ENCODE assay signal across 8 cellular contexts in the genomic region with DNA sequence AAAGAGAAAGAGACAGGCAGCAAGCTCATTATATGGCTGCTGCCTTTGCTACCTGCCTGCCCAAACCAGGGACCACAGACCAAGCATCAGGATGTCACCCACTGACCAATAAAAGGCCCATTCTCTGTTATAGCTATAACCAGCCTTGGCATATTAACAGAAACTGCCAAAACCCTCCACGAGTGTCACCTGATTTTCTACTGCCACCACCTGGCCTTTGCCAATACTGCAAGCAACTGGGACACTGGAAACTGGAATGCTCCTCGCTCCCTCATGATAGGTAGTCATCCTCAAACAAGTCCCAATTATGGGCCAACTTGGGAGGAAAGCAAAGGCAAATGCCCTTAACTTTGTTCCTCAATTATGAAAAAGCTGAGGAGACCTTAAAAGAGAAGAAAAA.
DNase-seq lines count a peak whose midpoint lies in the region; ATAC-seq, FAIRE-seq and TF ChIP-seq lines count a peak whose summit lies in the region.

No MANE protein-coding gene starts in this region.

- no peaks in the 10 kb centered on the region for H3K27me3 ChIP-seq in hepatocyte
- H3K27me3 ChIP-seq in CD8-positive, alpha-beta memory T cell (ENCODE audit: insufficient read depth, low read length, poor library complexity, severe bottlenecking) = no peaks in the 10 kb centered on the region

- TF ChIP-seq CTCF in hepatocyte (IDR thresholded peaks at IDR 0.05; ENCODE audit: poor library complexity) = peak; percentile 33

- H3K4me1 ChIP-seq in hepatocyte (ENCODE audit: insufficient read depth) = no peaks in the 10 kb centered on the region
- H3K4me1 ChIP-seq in CD8-positive, alpha-beta memory T cell (ENCODE audit: insufficient read depth, low read length) = no peaks in the 10 kb centered on the region

- H3K27ac Mint-ChIP-seq in CD8-positive, alpha-beta memory T cell = no peak overlapping the region

- H3K27ac ChIP-seq in hepatocyte = no peak overlapping the region
- no peak overlapping the region for H3K27ac ChIP-seq in CD8-positive, alpha-beta memory T cell (ENCODE audit: low read depth, low read length)

- H3K4me3 Mint-ChIP-seq in CD8-positive, alpha-beta memory T cell = no peak overlapping the region

- no peaks in the 10 kb centered on the region for H3K79me2 ChIP-seq in hepatocyte

- H2AFZ ChIP-seq in hepatocyte = no peak overlapping the region

- FAIRE-seq in urothelium cell line (lab: Jason Lieb, UNC) = no peak

- H3K4me3 ChIP-seq in hepatocyte = no peak overlapping the region
- H3K4me3 ChIP-seq in CD8-positive, alpha-beta memory T cell (ENCODE audit: low read length) = no peak overlapping the region

- H3K9me2 ChIP-seq in hepatocyte (replicated peaks; ENCODE audit: insufficient read depth) = no peaks in the 10 kb centered on the region

- DNase-seq in Caki2 (ENCODE audit: low read depth) = peak; percentile 14
- DNase-seq in hepatocyte (ENCODE audit: low spot score) = peak; percentile 13
- DNase-seq in urothelium cell line (ENCODE audit: low spot score) = peak; percentile 40
- no peak for DNase-seq in stimulated activated naive CD4-positive, alpha-beta T cell treated with Interleukin-2 at 50 U/mL for 16 hours (lab: John Stamatoyannopoulos, UW)
- no peak for DNase-seq in CD8-positive, alpha-beta memory T cell
- DNase-seq in NCI-H1048 (lab: John Stamatoyannopoulos, UW) = no peak

- CTCF ChIA-PET in CD8-positive, alpha-beta memory T cell (lab: Charles Lee) = no interaction called here

- no peaks in the 10 kb centered on the region for H3K36me3 Mint-ChIP-seq in CD8-positive, alpha-beta memory T cell

- no peaks in the 10 kb centered on the region for H3K9me3 Mint-ChIP-seq in CD8-positive, alpha-beta memory T cell

- no peaks in the 10 kb centered on the region for H3K4me1 Mint-ChIP-seq in CD8-positive, alpha-beta memory T cell

- no peaks in the 10 kb centered on the region for H3K36me3 ChIP-seq in hepatocyte (replicated peaks; ENCODE audit: insufficient read depth, low read depth)
- no peaks in the 10 kb centered on the region for H3K36me3 ChIP-seq in CD8-positive, alpha-beta memory T cell (ENCODE audit: insufficient read depth, low read length)

- ATAC-seq in GM21529 (IDR thresholded peaks at IDR 0.05; ENCODE audit: unreplicated experiment) (peak; percentile 76), SK-N-SH treated with all-trans-retinoic acid at 6 μM for 48 hours (peak; percentile 63)

- H3K9me3 ChIP-seq in hepatocyte (ENCODE audit: low read depth) = no peaks in the 10 kb centered on the region
- H3K9me3 ChIP-seq in CD8-positive, alpha-beta memory T cell (ENCODE audit: low read length) = no peaks in the 10 kb centered on the region

- peaks cover 0 to 2% of the 10 kb centered on the region in 2 donors for H3K27me3 Mint-ChIP-seq in CD8-positive, alpha-beta memory T cell

- POLR2A ChIA-PET in CD8-positive, alpha-beta memory T cell (lab: Charles Lee) = no interaction called here

- H4K20me1 ChIP-seq in hepatocyte (ENCODE audit: insufficient read depth, poor library complexity, severe bottlenecking) = no peaks in the 10 kb centered on the region

- no peak overlapping the region for H3K4me2 ChIP-seq in hepatocyte

- WGBS in hepatocyte (ENCODE audit: low lambda C conversion rate, missing lambda C conversion rate) = 43% methylated on average over 2 of the region's 2 CpGs

- in situ Hi-C loops in Caki2 (cut with HindIII; ENCODE audit: low pct_unique_long_range_greater_than_20kb, low sequenced_read_pairs) = no loop called here

TF ChIP-seq in SK-N-SH treated with all-trans-retinoic acid at 6 μM for 48 hours, 23 proteins besides CTCF, POLR2A, EP300 and RAD21:
- no peak for TF ChIP-seq ZNF565 (CRISPR knock-in tag; conservative IDR thresholded peaks at IDR 0.05; ENCODE audit: low read depth)
- no peak for TF ChIP-seq CSDC2 (CRISPR knock-in tag; IDR thresholded peaks at IDR 0.05)

Comparison
In these comparisons a context has a peak if more than half of its experiments do, and no peak if none do; other contexts are left out.
1. DNase-seq: peak in Caki2 (single experiment), hepatocyte (single experiment) and urothelium cell line (single experiment); none in stimulated activated naive CD4-positive, alpha-beta T cell treated with Interleukin-2 at 50 U/mL for 16 hours (single experiment), CD8-positive, alpha-beta memory T cell (0 of 5) and NCI-H1048 (single experiment).